Comparison of ENCODE assay signal across 16 cellular contexts in genomic region chr18:24678626-24679025, GRCh38.
"Had no signal": no experiment of that assay in that cellular context is flagged by ENCODE, and none has a peak within 500 bp of the region (broad histone marks: within the 10 kb centered on the region; RNA-seq: fewer than 3 reads in every experiment).

No MANE protein-coding gene starts in this region.

- DNase-seq: cortex of kidney; effector CD8-positive, alpha-beta T cell; glutamatergic neuron; islet precursor cell; ovary; sigmoid colon; small intestine; stimulated activated CD4-positive, alpha-beta T cell treated with anti-CD3 and anti-CD28 coated beads, Interleukin-12 subunit alpha, Interleukin-12 subunit beta, amount 100 ng/mL, for 4 hours; stimulated activated naive CD4-positive, alpha-beta T cell treated with Interleukin-2 at 50 U/mL for 16 hours; tibial artery; upper lobe of left lung had no signal

- H2AFZ ChIP-seq: neural progenitor cell had no signal

- H3K4me3 ChIP-seq: dorsolateral prefrontal cortex, gastroesophageal sphincter, neural progenitor cell, ovary, right atrium auricular region, sigmoid colon, tibial artery, upper lobe of left lung, vagina had no signal

- H3K9me3 ChIP-seq: ovary, sigmoid colon, upper lobe of left lung, vagina had no signal

- H3K27ac ChIP-seq: gastroesophageal sphincter, neural progenitor cell, ovary, right atrium auricular region, sigmoid colon, tibial artery, upper lobe of left lung, vagina had no signal

- H3K27me3 ChIP-seq: dorsolateral prefrontal cortex, gastroesophageal sphincter, neural progenitor cell, ovary, right atrium auricular region, sigmoid colon, tibial artery, upper lobe of left lung, vagina had no signal

- H3K36me3 ChIP-seq: gastroesophageal sphincter, neural progenitor cell, ovary, right atrium auricular region, sigmoid colon, tibial artery, upper lobe of left lung, vagina had no signal

- H3K4me2 ChIP-seq: neural progenitor cell had no signal

- H3K9ac ChIP-seq: neural progenitor cell had no signal

- H3K4me1 ChIP-seq: gastroesophageal sphincter, right atrium auricular region, sigmoid colon, tibial artery, upper lobe of left lung, vagina had no signal
